Comparison of ENCODE assay signal across 25 cellular contexts in genomic region chr2:86291328-86291662, GRCh38.
"Had no signal": no experiment of that assay in that cellular context is flagged by ENCODE, and none has a peak within 500 bp of the region (broad histone marks: within the 10 kb centered on the region; RNA-seq: fewer than 3 reads in every experiment).

No MANE protein-coding gene starts in this region.

- H3K9ac ChIP-seq: SK-N-SH had no signal

- H3K27me3 ChIP-seq: cardiac muscle cell, colonic mucosa, ovary, testis, transverse colon had no signal

- DNase-seq: activated CD4-positive, alpha-beta T cell treated with anti-CD3 and anti-CD28 coated beads for 48 hours; activated CD4-positive, alpha-beta T cell treated with anti-CD3 and anti-CD28 coated beads, Interleukin-2, amount 50 U/mL, for 48 hours; activated naive CD4-positive, alpha-beta T cell treated with Interleukin-2 at 50 U/mL for 16 hours; activated T-cell treated with anti-CD3 and anti-CD28 coated beads, Interleukin-2, amount 50 U/mL, for 72 hours; anterior cingulate cortex; cerebellar nuclear complex; colonic mucosa; effector memory CD4-positive, alpha-beta T cell; midbrain; natural killer cell; ovary; SK-N-SH; spleen; stimulated activated naive CD8-positive, alpha-beta T cell treated with anti-CD3 and anti-CD28 coated beads, Interleukin-15, Interleukin-2, amounts not matched to agents 100 U/mL and 50 U/mL, for 24 hours; SW 1271; T-helper 9 cell; testis; transverse colon; WERI-Rb-1 had no signal

- H3K4me3 Mint-ChIP-seq: activated naive CD8-positive, alpha-beta T cell; activated T-cell treated with anti-CD3 and anti-CD28 coated beads, Interleukin-2, amount 50 U/mL, for 72 hours; natural killer cell; T-helper 1 cell treated with Interleukin-12 subunit alpha and Interleukin-12 subunit beta and Interleukin-4 antibody, amounts not matched to agents 30 μg/mL and 1 μg/mL, for 36 hours had no signal

- H3K36me3 Mint-ChIP-seq: natural killer cell had no signal

- H3K36me3 ChIP-seq: cardiac muscle cell, colonic mucosa, neutrophil, ovary, prostate gland, spleen, transverse colon, WERI-Rb-1 had no signal

- H3K4me1 ChIP-seq: colonic mucosa, prostate gland, spleen had no signal

- H3K4me2 ChIP-seq: SK-N-SH had no signal

- H3K27ac Mint-ChIP-seq: activated naive CD8-positive, alpha-beta T cell; activated T-cell treated with anti-CD3 and anti-CD28 coated beads, Interleukin-2, amount 50 U/mL, for 72 hours; natural killer cell; T-helper 1 cell treated with Interleukin-12 subunit alpha and Interleukin-12 subunit beta and Interleukin-4 antibody, amounts not matched to agents 30 μg/mL and 1 μg/mL, for 36 hours had no signal

- H3K9me3 Mint-ChIP-seq: activated T-cell treated with anti-CD3 and anti-CD28 coated beads, Interleukin-2, amount 50 U/mL, for 72 hours; natural killer cell; T-helper 1 cell treated with Interleukin-12 subunit alpha and Interleukin-12 subunit beta and Interleukin-4 antibody, amounts not matched to agents 30 μg/mL and 1 μg/mL, for 36 hours had no signal

- H3K4me3 ChIP-seq: cardiac muscle cell, colonic mucosa, ovary, prostate gland, spleen, testis, transverse colon had no signal

- H3K9me3 ChIP-seq: colonic mucosa, neutrophil, ovary, prostate gland, SK-N-SH, spleen, testis, transverse colon had no signal

- H3K4me1 Mint-ChIP-seq: natural killer cell had no signal

- ATAC-seq: activated CD4-positive, CD25-positive, alpha-beta regulatory T cell treated with anti-CD3 and anti-CD28 coated beads, Interleukin-2, amount 50 U/mL, for 24 hours; activated T-cell treated with anti-CD3 and anti-CD28 coated beads, Interleukin-2, amount 50 U/mL, for 72 hours; natural killer cell; stimulated activated naive CD8-positive, alpha-beta T cell treated with anti-CD3 and anti-CD28 coated beads, Interleukin-15, Interleukin-2, amounts not matched to agents 100 U/mL and 50 U/mL, for 24 hours had no signal

- H3K27ac ChIP-seq: colonic mucosa, neutrophil, ovary, prostate gland, spleen, testis, transverse colon, WERI-Rb-1 had no signal
